ENCODE assay signal across 20 cellular contexts in genomic region chr7:132666786-132667185, GRCh38.
DNase-seq lines count a peak whose midpoint lies in the region; ATAC-seq and TF ChIP-seq lines count a peak whose summit lies in the region.
"Had no signal": no experiment of that assay in that cellular context is flagged by ENCODE, and none has a peak within 500 bp of the region (broad histone marks: within the 10 kb centered on the region; RNA-seq: fewer than 3 reads in every experiment).

No MANE protein-coding gene starts in this region.

- POLR2A ChIA-PET in CD4-positive, alpha-beta memory T cell (lab: Charles Lee; ENCODE audit: partially characterized antibody): interaction anchor here (1.1 to 1.8 kb wide), 3 partner anchors 9 to 235 kb away, joined by 3 to 23 read pairs (median 3); no protein-coding TSS in a partner anchor

- peak; percentile 44 for DNase-seq in AG20443 (ENCODE audit: low spot score)
- DNase-seq in CD4-positive, alpha-beta memory T cell: no peak
- DNase-seq in islet precursor cell: peak; percentile 15
- no peak for DNase-seq in erythroblast (lab: John Stamatoyannopoulos, UW)
- DNase-seq: activated CD8-positive, alpha-beta memory T cell treated with anti-CD3 and anti-CD28 coated beads, Interleukin-2, amount 50 U/mL, for 48 hours; glutamatergic neuron; HCEC 1CT; Kasumi-1; lower lobe of right lung; NCI-H1417 treated with DMSO at 0.1 percent for 48 hours; NCI-H82; psoas muscle; thyroid gland had no signal

- peaks cover 9 to 18% (median 13%) of the 10 kb centered on the region in 4 donors for H3K4me1 Mint-ChIP-seq in CD4-positive, alpha-beta memory T cell
- H3K4me1 Mint-ChIP-seq: WTC11 had no signal

- H3K27me3 ChIP-seq in CD4-positive, alpha-beta memory T cell (ENCODE audit: insufficient read depth, low read length): no peaks in the 10 kb centered on the region
- H3K27me3 ChIP-seq: esophagus muscularis mucosa, thyroid gland had no signal

- H3K27ac Mint-ChIP-seq in CD4-positive, alpha-beta memory T cell: peak overlapping the region in 6 of 7 donors; percentile 81 to 92 (median 86)
- H3K27ac Mint-ChIP-seq: WTC11 had no signal

- peaks cover 4 to 9% of the 10 kb centered on the region in 2 donors for H3K36me3 Mint-ChIP-seq in CD4-positive, alpha-beta memory T cell
- H3K36me3 Mint-ChIP-seq: WTC11 had no signal

- no peaks in the 10 kb centered on the region for H3K9me3 ChIP-seq in CD4-positive, alpha-beta memory T cell (ENCODE audit: control insufficient read depth in 1 of 2, low read length in 2 of 2)
- H3K9me3 ChIP-seq: esophagus muscularis mucosa, lower lobe of right lung, psoas muscle, thyroid gland had no signal

- H3K4me3 ChIP-seq in CD4-positive, alpha-beta memory T cell (ENCODE audit: low read length in 2 of 2): peak overlapping the region in 1 of 2 donors; percentile 29
- H3K4me3 ChIP-seq: esophagus muscularis mucosa, lower lobe of right lung, psoas muscle, smooth muscle cell, thyroid gland had no signal

- ATAC-seq in SK-N-SH treated with all-trans-retinoic acid at 6 μM for 48 hours: peak; percentile 37; the same call in 2 of the 3 replicates
- ATAC-seq in GM21619 (IDR thresholded peaks at IDR 0.05; ENCODE audit: unreplicated experiment): no peak
- ATAC-seq in HG03280 (IDR thresholded peaks at IDR 0.05; ENCODE audit: unreplicated experiment): no peak
- ATAC-seq: lower lobe of right lung, psoas muscle, WTC11 had no signal

- intact Hi-C loops in CD4-positive, alpha-beta memory T cell (cut with micrococcal nuclease): no loop called here

- peak overlapping the region in 7 of 8 donors; percentile 37 to 87 (median 79) for H3K4me3 Mint-ChIP-seq in CD4-positive, alpha-beta memory T cell
- H3K4me3 Mint-ChIP-seq: WTC11 had no signal

- H3K36me3 ChIP-seq in CD4-positive, alpha-beta memory T cell (ENCODE audit: insufficient read depth, low read length): no peaks in the 10 kb centered on the region
- H3K36me3 ChIP-seq: esophagus muscularis mucosa, lower lobe of right lung, thyroid gland had no signal

- no peaks in the 10 kb centered on the region for H3K27me3 Mint-ChIP-seq in CD4-positive, alpha-beta memory T cell

- H3K9me3 Mint-ChIP-seq in CD4-positive, alpha-beta memory T cell: peaks cover 0 to 3% (median under 1%) of the 10 kb centered on the region in 8 donors

- CTCF ChIA-PET in CD4-positive, alpha-beta memory T cell (lab: Charles Lee; ENCODE audit: partially characterized antibody): interaction anchor here (0.8 to 2.7 kb wide), 5 partner anchors 9 to 86 kb away, joined by 3 to 11 read pairs (median 7); no protein-coding TSS in a partner anchor

- peaks cover 14% of the 10 kb centered on the region for H3K4me1 ChIP-seq in CD4-positive, alpha-beta memory T cell (ENCODE audit: insufficient read depth, low read length)
- H3K4me1 ChIP-seq: esophagus muscularis mucosa, lower lobe of right lung, psoas muscle had no signal

- no peak overlapping the region for H3K27ac ChIP-seq in CD4-positive, alpha-beta memory T cell (ENCODE audit: low read depth, low read length)
- H3K27ac ChIP-seq: C4-2B, esophagus muscularis mucosa, lower lobe of right lung, psoas muscle, thyroid gland had no signal

- TF ChIP-seq POLR2A in erythroblast (IDR thresholded peaks at IDR 0.05; ENCODE audit: low read length): no peak

TF ChIP-seq in SK-N-SH treated with all-trans-retinoic acid at 6 μM for 48 hours, 23 proteins besides CTCF, POLR2A, EP300 and RAD21:
- TF ChIP-seq CREB5 (CRISPR knock-in tag; IDR thresholded peaks at IDR 0.05; ENCODE audit: low read depth) (no peak), ESRRG (CRISPR knock-in tag; IDR thresholded peaks at IDR 0.05) (no peak), BACH2 (CRISPR knock-in tag; IDR thresholded peaks at IDR 0.05; ENCODE audit: borderline replicate concordance) (no peak), TOX (CRISPR knock-in tag; IDR thresholded peaks at IDR 0.05; ENCODE audit: borderline replicate concordance) (no peak), ZC3H10 (CRISPR knock-in tag; IDR thresholded peaks at IDR 0.05) (no peak)
TF ChIP-seq in SK-N-SH treated with all-trans-retinoic acid at 6 μM for 48 hours: peak in this region for 0.

Comparison
In these comparisons a context has a peak if more than half of its experiments do, and no peak if none do; other contexts are left out.
1. DNase-seq: peak in AG20443 (single experiment) and islet precursor cell (single experiment); none in CD4-positive, alpha-beta memory T cell (0 of 5) and erythroblast (0 of 2).